In the genomic region with DNA sequence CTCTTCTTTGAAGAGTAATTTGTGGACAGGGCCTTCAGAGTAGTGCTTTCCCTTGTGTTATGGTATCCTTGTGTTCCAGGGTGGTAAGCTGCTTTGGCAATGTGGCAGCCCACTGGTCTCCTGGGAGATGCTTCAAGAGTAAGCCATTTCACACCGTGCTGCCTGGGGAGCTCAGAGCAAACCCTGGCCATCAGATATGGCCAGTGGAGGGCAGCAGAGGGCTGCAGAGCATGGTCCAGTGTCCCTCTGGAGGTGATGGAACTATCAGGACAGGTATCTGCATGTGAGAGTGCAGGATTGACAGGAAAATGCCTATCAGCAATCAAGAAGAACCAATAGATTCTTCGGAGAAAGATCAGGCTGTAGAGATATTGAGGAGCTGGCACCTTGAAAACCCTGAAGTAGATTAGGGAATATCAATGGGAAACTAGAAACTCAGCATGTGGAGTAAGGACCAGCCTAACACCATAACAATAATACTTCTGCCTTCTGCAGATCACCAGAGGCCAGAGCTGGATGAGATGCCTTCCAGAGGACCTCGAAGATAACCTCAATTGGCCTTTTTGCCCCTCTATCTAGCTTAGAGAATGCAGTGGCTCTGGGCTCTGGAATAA, we compare ENCODE assay signal across 9 cellular contexts.
DNase-seq lines count a peak whose midpoint lies in the region; ATAC-seq and TF ChIP-seq lines count a peak whose summit lies in the region.
"Had no signal": no experiment of that assay in that cellular context is flagged by ENCODE, and none has a peak within 500 bp of the region (broad histone marks: within the 10 kb centered on the region; RNA-seq: fewer than 3 reads in every experiment).

No MANE protein-coding gene starts in this region.

- H3K79me2 ChIP-seq in SU-DHL-6 (ENCODE audit: insufficient read depth, low read length), result no peaks in the 10 kb centered on the region

- no peak overlapping the region for H3K4me2 ChIP-seq in SU-DHL-6 (ENCODE audit: low read depth, low read length, poor library complexity, severe bottlenecking)

- peak; percentile 80 for TF ChIP-seq CTCF in AG04449 (IDR thresholded peaks at IDR 0.05; ENCODE audit: insufficient read depth, low read length, missing control alignments)
- peak; percentile 79 for TF ChIP-seq CTCF in GM12873 (IDR thresholded peaks at IDR 0.05; ENCODE audit: insufficient read depth, low read depth, low read length, missing control alignments)
- peak; percentile 71; the same call in 1 of the 2 replicates for TF ChIP-seq CTCF in HFFc6 (IDR thresholded peaks at IDR 0.05)
- peak; percentile 52 for TF ChIP-seq CTCF in SU-DHL-6 (IDR thresholded peaks at IDR 0.05; ENCODE audit: insufficient read depth, low read length, poor library complexity, severe bottlenecking)
- peak; percentile 65 for TF ChIP-seq CTCF in glutamatergic neuron (IDR thresholded peaks at IDR 0.05; ENCODE audit: partially characterized antibody, unreplicated experiment)
- peak; percentile 92 for TF ChIP-seq CTCF in retinal pigment epithelial cell (conservative IDR thresholded peaks at IDR 0.05; ENCODE audit: low read depth, low read length)
- no peak for TF ChIP-seq CTCF in CD8-positive, alpha-beta T cell (IDR thresholded peaks at IDR 0.05)

- H3K4me3 ChIP-seq in AG04449 (ENCODE audit: low read depth, low read length) (no peak overlapping the region), SU-DHL-6 (ENCODE audit: insufficient read depth, low read length, poor library complexity, severe bottlenecking) (no peak overlapping the region), retinal pigment epithelial cell (ENCODE audit: low read length) (no peak overlapping the region)
- no peak overlapping the region for H3K4me3 ChIP-seq in CD8-positive, alpha-beta T cell (ENCODE audit: low read depth, low read length)

- H3K4me3 Mint-ChIP-seq in HFFc6 (no peak overlapping the region), glutamatergic neuron (ENCODE audit: unreplicated experiment) (no peak overlapping the region)
- H3K4me3 Mint-ChIP-seq in CD8-positive, alpha-beta T cell, result no peak overlapping the region
- H3K4me3 Mint-ChIP-seq: memory B cell had no signal

- no peaks in the 10 kb centered on the region for H3K9me2 ChIP-seq in SU-DHL-6 (replicated peaks; ENCODE audit: insufficient read depth, low read length)

- H3K9ac ChIP-seq in SU-DHL-6 (ENCODE audit: low read length), result no peak overlapping the region

- no peak for ATAC-seq in CD8-positive, alpha-beta T cell

- no peak overlapping the region for H2AFZ ChIP-seq in SU-DHL-6 (ENCODE audit: low read depth, low read length, severe bottlenecking)

- H3K4me1 Mint-ChIP-seq in HFFc6 (ENCODE audit: low read depth) (no peaks in the 10 kb centered on the region), glutamatergic neuron (ENCODE audit: low read depth, unreplicated experiment) (peaks cover 4% of the 10 kb centered on the region)
- H3K4me1 Mint-ChIP-seq in CD8-positive, alpha-beta T cell (ENCODE audit: low read depth), result no peaks in the 10 kb centered on the region
- H3K4me1 Mint-ChIP-seq: memory B cell had no signal

- H3K27me3 ChIP-seq in SU-DHL-6 (ENCODE audit: low read length), result no peaks in the 10 kb centered on the region
- no peaks in the 10 kb centered on the region for H3K27me3 ChIP-seq in CD8-positive, alpha-beta T cell (ENCODE audit: insufficient read depth, low read length)

- H3K36me3 Mint-ChIP-seq in HFFc6 (ENCODE audit: low read depth), result peaks cover 5% of the 10 kb centered on the region; the same call in 1 of the 2 replicates
- H3K36me3 Mint-ChIP-seq in glutamatergic neuron (ENCODE audit: unreplicated experiment), result peaks cover 11% of the 10 kb centered on the region
- H3K36me3 Mint-ChIP-seq in CD8-positive, alpha-beta T cell, result no peaks in the 10 kb centered on the region

- H3F3A ChIP-seq in SU-DHL-6 (ENCODE audit: insufficient read depth), result no peaks in the 10 kb centered on the region

- POLR2A ChIA-PET in AG04449 (lab: Yijun Ruan, JAX), result no interaction called here
- POLR2A ChIA-PET in CD8-positive, alpha-beta T cell (lab: Charles Lee), result no interaction called here

- H3K27me3 Mint-ChIP-seq in HFFc6 (ENCODE audit: insufficient read depth) (no peaks in the 10 kb centered on the region; the same call in 1 of the 2 replicates), glutamatergic neuron (ENCODE audit: unreplicated experiment) (peaks cover 4% of the 10 kb centered on the region)
- H3K27me3 Mint-ChIP-seq in CD8-positive, alpha-beta T cell (ENCODE audit: low read depth), result no peaks in the 10 kb centered on the region

- H4K20me1 ChIP-seq in SU-DHL-6 (ENCODE audit: low read depth, low read length), result no peaks in the 10 kb centered on the region

- peaks cover 11% of the 10 kb centered on the region for H3K9me3 Mint-ChIP-seq in HFFc6
- peaks cover 4% of the 10 kb centered on the region for H3K9me3 Mint-ChIP-seq in glutamatergic neuron (ENCODE audit: unreplicated experiment)
- peaks cover 5% of the 10 kb centered on the region for H3K9me3 Mint-ChIP-seq in CD8-positive, alpha-beta T cell

- H3K27ac Mint-ChIP-seq in HFFc6 (no peak overlapping the region), glutamatergic neuron (ENCODE audit: unreplicated experiment) (no peak overlapping the region)
- H3K27ac Mint-ChIP-seq in CD8-positive, alpha-beta T cell, result no peak overlapping the region
- H3K27ac Mint-ChIP-seq: memory B cell had no signal

- DNase-seq in AG04449 (ENCODE audit: low read depth, low spot score) (no peak), HFFc6 (no peak), NAMALWA (ENCODE audit: low spot score) (peak; percentile 51), glutamatergic neuron (peak; percentile 75), retinal pigment epithelial cell (ENCODE audit: low read depth) (no peak)
- no peak for DNase-seq in CD8-positive, alpha-beta T cell

- no peaks in the 10 kb centered on the region for H3K4me1 ChIP-seq in CD8-positive, alpha-beta T cell (ENCODE audit: insufficient read depth, low read length)

- no peaks in the 10 kb centered on the region for H3K36me3 ChIP-seq in SU-DHL-6 (ENCODE audit: low read length)
- no peaks in the 10 kb centered on the region for H3K36me3 ChIP-seq in CD8-positive, alpha-beta T cell (ENCODE audit: insufficient read depth, low read length)

- intact Hi-C loops in CD8-positive, alpha-beta T cell (cut with DNase I, micrococcal nuclease), result no loop called here

- no peak overlapping the region for H3K27ac ChIP-seq in SU-DHL-6 (ENCODE audit: low read depth, low read length)
- no peak overlapping the region for H3K27ac ChIP-seq in CD8-positive, alpha-beta T cell (ENCODE audit: low read depth, low read length)

- CTCF ChIA-PET in AG04449 (lab: Yijun Ruan, JAX), result interaction anchor here (0.5 to 2.5 kb wide), 21 partner anchors 9 to 703 kb away, joined by 3 to 22 read pairs (median 4); no protein-coding TSS in a partner anchor
- CTCF ChIA-PET in CD8-positive, alpha-beta T cell (lab: Charles Lee), result interaction anchor here (0.6 kb wide), 2 partner anchors 10 to 42 kb away, joined by 3 read pairs; no protein-coding TSS in a partner anchor

- no peaks in the 10 kb centered on the region for H3K9me3 ChIP-seq in SU-DHL-6 (ENCODE audit: insufficient read depth, low read length)
- H3K9me3 ChIP-seq in CD8-positive, alpha-beta T cell (ENCODE audit: low read length), result no peaks in the 10 kb centered on the region

Comparison
In these comparisons a context has a peak if more than half of its experiments do, and no peak if none do; other contexts are left out.
1. DNase-seq: peak in NAMALWA (single experiment) and glutamatergic neuron (single experiment); none in AG04449 (single experiment), HFFc6 (single experiment), retinal pigment epithelial cell (single experiment) and CD8-positive, alpha-beta T cell (0 of 7).